Comparison of ENCODE assay signal across 1 cellular context in genomic region chrX:134821370-134821769, GRCh38.
TF ChIP-seq lines count a peak whose summit lies in the region.

No MANE protein-coding gene starts in this region.

TF ChIP-seq in H1, 55 proteins besides CTCF, POLR2A, EP300 and RAD21 (continued from another document):
- TF ChIP-seq, protein P1, sequence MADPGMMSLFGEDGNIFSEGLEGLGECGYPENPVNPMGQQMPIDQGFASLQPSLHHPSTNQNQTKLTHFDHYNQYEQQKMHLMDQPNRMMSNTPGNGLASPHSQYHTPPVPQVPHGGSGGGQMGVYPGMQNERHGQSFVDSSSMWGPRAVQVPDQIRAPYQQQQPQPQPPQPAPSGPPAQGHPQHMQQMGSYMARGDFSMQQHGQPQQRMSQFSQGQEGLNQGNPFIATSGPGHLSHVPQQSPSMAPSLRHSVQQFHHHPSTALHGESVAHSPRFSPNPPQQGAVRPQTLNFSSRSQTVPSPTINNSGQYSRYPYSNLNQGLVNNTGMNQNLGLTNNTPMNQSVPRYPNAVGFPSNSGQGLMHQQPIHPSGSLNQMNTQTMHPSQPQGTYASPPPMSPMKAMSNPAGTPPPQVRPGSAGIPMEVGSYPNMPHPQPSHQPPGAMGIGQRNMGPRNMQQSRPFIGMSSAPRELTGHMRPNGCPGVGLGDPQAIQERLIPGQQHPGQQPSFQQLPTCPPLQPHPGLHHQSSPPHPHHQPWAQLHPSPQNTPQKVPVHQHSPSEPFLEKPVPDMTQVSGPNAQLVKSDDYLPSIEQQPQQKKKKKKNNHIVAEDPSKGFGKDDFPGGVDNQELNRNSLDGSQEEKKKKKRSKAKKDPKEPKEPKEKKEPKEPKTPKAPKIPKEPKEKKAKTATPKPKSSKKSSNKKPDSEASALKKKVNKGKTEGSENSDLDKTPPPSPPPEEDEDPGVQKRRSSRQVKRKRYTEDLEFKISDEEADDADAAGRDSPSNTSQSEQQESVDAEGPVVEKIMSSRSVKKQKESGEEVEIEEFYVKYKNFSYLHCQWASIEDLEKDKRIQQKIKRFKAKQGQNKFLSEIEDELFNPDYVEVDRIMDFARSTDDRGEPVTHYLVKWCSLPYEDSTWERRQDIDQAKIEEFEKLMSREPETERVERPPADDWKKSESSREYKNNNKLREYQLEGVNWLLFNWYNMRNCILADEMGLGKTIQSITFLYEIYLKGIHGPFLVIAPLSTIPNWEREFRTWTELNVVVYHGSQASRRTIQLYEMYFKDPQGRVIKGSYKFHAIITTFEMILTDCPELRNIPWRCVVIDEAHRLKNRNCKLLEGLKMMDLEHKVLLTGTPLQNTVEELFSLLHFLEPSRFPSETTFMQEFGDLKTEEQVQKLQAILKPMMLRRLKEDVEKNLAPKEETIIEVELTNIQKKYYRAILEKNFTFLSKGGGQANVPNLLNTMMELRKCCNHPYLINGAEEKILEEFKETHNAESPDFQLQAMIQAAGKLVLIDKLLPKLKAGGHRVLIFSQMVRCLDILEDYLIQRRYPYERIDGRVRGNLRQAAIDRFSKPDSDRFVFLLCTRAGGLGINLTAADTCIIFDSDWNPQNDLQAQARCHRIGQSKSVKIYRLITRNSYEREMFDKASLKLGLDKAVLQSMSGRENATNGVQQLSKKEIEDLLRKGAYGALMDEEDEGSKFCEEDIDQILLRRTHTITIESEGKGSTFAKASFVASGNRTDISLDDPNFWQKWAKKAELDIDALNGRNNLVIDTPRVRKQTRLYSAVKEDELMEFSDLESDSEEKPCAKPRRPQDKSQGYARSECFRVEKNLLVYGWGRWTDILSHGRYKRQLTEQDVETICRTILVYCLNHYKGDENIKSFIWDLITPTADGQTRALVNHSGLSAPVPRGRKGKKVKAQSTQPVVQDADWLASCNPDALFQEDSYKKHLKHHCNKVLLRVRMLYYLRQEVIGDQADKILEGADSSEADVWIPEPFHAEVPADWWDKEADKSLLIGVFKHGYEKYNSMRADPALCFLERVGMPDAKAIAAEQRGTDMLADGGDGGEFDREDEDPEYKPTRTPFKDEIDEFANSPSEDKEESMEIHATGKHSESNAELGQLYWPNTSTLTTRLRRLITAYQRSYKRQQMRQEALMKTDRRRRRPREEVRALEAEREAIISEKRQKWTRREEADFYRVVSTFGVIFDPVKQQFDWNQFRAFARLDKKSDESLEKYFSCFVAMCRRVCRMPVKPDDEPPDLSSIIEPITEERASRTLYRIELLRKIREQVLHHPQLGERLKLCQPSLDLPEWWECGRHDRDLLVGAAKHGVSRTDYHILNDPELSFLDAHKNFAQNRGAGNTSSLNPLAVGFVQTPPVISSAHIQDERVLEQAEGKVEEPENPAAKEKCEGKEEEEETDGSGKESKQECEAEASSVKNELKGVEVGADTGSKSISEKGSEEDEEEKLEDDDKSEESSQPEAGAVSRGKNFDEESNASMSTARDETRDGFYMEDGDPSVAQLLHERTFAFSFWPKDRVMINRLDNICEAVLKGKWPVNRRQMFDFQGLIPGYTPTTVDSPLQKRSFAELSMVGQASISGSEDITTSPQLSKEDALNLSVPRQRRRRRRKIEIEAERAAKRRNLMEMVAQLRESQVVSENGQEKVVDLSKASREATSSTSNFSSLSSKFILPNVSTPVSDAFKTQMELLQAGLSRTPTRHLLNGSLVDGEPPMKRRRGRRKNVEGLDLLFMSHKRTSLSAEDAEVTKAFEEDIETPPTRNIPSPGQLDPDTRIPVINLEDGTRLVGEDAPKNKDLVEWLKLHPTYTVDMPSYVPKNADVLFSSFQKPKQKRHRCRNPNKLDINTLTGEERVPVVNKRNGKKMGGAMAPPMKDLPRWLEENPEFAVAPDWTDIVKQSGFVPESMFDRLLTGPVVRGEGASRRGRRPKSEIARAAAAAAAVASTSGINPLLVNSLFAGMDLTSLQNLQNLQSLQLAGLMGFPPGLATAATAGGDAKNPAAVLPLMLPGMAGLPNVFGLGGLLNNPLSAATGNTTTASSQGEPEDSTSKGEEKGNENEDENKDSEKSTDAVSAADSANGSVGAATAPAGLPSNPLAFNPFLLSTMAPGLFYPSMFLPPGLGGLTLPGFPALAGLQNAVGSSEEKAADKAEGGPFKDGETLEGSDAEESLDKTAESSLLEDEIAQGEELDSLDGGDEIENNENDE (IDR thresholded peaks at IDR 0.05; ENCODE audit: insufficient replicate concordance, low read length) = no peak
- TF ChIP-seq SRF (IDR thresholded peaks at IDR 0.05; ENCODE audit: low read depth, low read length) = no peak
- TF ChIP-seq MAX (IDR thresholded peaks at IDR 0.05) = no peak
- TF ChIP-seq RNF2 (IDR thresholded peaks at IDR 0.05; ENCODE audit: borderline replicate concordance, low read depth, low read length, missing control alignments, poor library complexity, severe bottlenecking) = no peak
- no peak for TF ChIP-seq EZH2 (IDR thresholded peaks at IDR 0.05; ENCODE audit: low read depth, low read length, severe bottlenecking)
- TF ChIP-seq BACH1 (IDR thresholded peaks at IDR 0.05; ENCODE audit: low read length) = no peak
- TF ChIP-seq NRF1 (IDR thresholded peaks at IDR 0.05; ENCODE audit: low read depth, low read length) = no peak
- TF ChIP-seq ATF2 (IDR thresholded peaks at IDR 0.05; ENCODE audit: low read length) = no peak
- TF ChIP-seq SP4 (IDR thresholded peaks at IDR 0.05; ENCODE audit: low read length) = no peak
TF ChIP-seq in H1: peak in this region for 0.
